ENCODE assay signal across 37 cellular contexts in the genomic region with DNA sequence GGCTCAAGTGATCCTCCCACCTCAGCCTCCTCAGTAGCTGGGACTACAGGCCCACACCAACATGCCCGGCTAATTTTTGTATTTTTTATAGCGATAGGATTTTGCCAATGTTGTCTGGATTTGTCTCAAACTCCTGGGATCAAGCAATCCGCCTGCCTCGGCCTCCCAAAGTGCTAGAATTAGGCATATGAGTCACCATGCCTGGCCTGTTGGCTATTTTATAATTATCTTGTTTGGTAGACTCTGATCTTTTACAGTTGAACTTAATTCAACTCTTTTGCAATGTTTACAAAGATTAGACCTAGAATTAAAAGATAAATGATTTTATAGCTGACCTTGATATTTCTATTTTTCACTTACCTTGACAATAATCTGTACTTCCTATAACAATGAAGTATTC.
"Had no signal": no experiment of that assay in that cellular context is flagged by ENCODE, and none has a peak within 500 bp of the region (broad histone marks: within the 10 kb centered on the region; RNA-seq: fewer than 3 reads in every experiment).

No MANE protein-coding gene starts in this region.

- ATAC-seq: activated CD8-positive, alpha-beta T cell treated with anti-CD3 and anti-CD28 coated beads for 36 hours; activated naive CD4-positive, alpha-beta T cell treated with anti-CD3 and anti-CD28 coated beads, Interleukin-2, amount 50 U/mL, for 72 hours; activated T-cell treated with anti-CD3 and anti-CD28 coated beads, Interleukin-2, amount 50 U/mL, for 4 hours; activated T-cell treated with anti-CD3 and anti-CD28 coated beads, Interleukin-2, amount 50 U/mL, for 72 hours; activated T-helper 17 cell treated with anti-CD3 and anti-CD28 coated beads, Interleukin-2, amount 50 U/mL, for 72 hours had no signal

- H3K27me3 ChIP-seq: ascending aorta, cardiac muscle cell had no signal

- H3K36me3 ChIP-seq: ascending aorta, cardiac muscle cell had no signal

- H3K9me3 ChIP-seq: ascending aorta had no signal

- H3K27ac Mint-ChIP-seq: activated B cell treated with CpG ODN at 0.5 μM for 24 hours; activated CD4-positive, alpha-beta memory T cell treated with anti-CD3 and anti-CD28 coated beads for 36 hours; activated CD4-positive, alpha-beta T cell treated with anti-CD3 and anti-CD28 coated beads, Interleukin-2, amount 10 ng/mL, durations not matched to agents 24 days and 14 days; activated CD8-positive, alpha-beta T cell treated with anti-CD3 and anti-CD28 coated beads for 36 hours; activated naive CD4-positive, alpha-beta T cell treated with anti-CD3 and anti-CD28 coated beads for 36 hours; activated naive CD4-positive, alpha-beta T cell treated with anti-CD3 and anti-CD28 coated beads, Interleukin-2, amount 50 U/mL, for 72 hours; activated naive CD8-positive, alpha-beta T cell treated with anti-CD3 and anti-CD28 coated beads, Interleukin-2, amount 10 ng/mL, durations not matched to agents 7 days and 5 days; activated T-cell treated with anti-CD3 and anti-CD28 coated beads, Interleukin-2, amount 50 U/mL, for 72 hours; activated T-helper 1 cell treated with anti-CD3 and anti-CD28 coated beads, Interleukin-12 subunit alpha, Interleukin-12 subunit beta, Interleukin-2, Interleukin-4 antibody, amounts not matched to agents 30 ng/mL and 10 ng/mL and 1 ng/mL, durations not matched to agents 14 hours and 24 hours and 36 hours; activated T-helper 17 cell treated with anti-CD3 and anti-CD28 coated beads, Interleukin-2, amount 50 U/mL, for 72 hours; brain; T-helper 1 cell treated with Interleukin-12 subunit alpha and Interleukin-12 subunit beta and Interleukin-4 antibody, amounts not matched to agents 30 μg/mL and 1 μg/mL, for 36 hours; T-helper 2 cell treated with Interferon-gamma antibody and Interleukin-4, amounts not matched to agents 5 μg/mL and 100 μg/mL, for 36 hours had no signal

- H3K27ac ChIP-seq: ascending aorta, cardiac muscle cell, VCaP had no signal

- H3K27me3 Mint-ChIP-seq: activated B cell treated with CpG ODN at 0.5 μM for 24 hours; activated CD4-positive, alpha-beta memory T cell treated with anti-CD3 and anti-CD28 coated beads for 36 hours; activated CD4-positive, alpha-beta T cell treated with anti-CD3 and anti-CD28 coated beads, Interleukin-2, amount 10 ng/mL, durations not matched to agents 24 days and 14 days; activated CD8-positive, alpha-beta T cell treated with anti-CD3 and anti-CD28 coated beads for 36 hours; activated naive CD8-positive, alpha-beta T cell treated with anti-CD3 and anti-CD28 coated beads, Interleukin-2, amount 10 ng/mL, durations not matched to agents 7 days and 5 days; activated T-helper 17 cell treated with anti-CD3 and anti-CD28 coated beads, Interleukin-2, amount 50 U/mL, for 72 hours; central memory CD8-positive, alpha-beta T cell had no signal

- DNase-seq: activated B cell treated with CpG ODN at 0.5 μM for 24 hours; activated CD4-positive, alpha-beta memory T cell treated with anti-CD3 and anti-CD28 coated beads for 36 hours; activated CD4-positive, alpha-beta T cell treated with anti-CD3 and anti-CD28 coated beads for 4 hours; activated CD4-positive, alpha-beta T cell treated with anti-CD3 and anti-CD28 coated beads, Interleukin-2, amount 10 ng/mL, durations not matched to agents 24 days and 14 days; activated CD4-positive, alpha-beta T cell treated with anti-CD3 and anti-CD28 coated beads, Interleukin-2, amount 50 U/mL, for 1 hour; activated CD4-positive, alpha-beta T cell treated with anti-CD3 and anti-CD28 coated beads, Interleukin-2, amount 50 U/mL, for 4 hours; activated CD4-positive, CD25-positive, alpha-beta regulatory T cell treated with anti-CD3 and anti-CD28 coated beads, Interleukin-2, amount 50 U/mL, for 72 hours; activated CD8-positive, alpha-beta memory T cell treated with anti-CD3 and anti-CD28 coated beads, Interleukin-2, amount 50 U/mL, for 4 hours; activated CD8-positive, alpha-beta T cell treated with anti-CD3 and anti-CD28 coated beads for 36 hours; activated effector memory CD4-positive, alpha-beta T cell treated with anti-CD3 and anti-CD28 coated beads, Interleukin-2, amount 50 U/mL, for 16 hours; activated gamma-delta T cell treated with Interleukin-2 at 50 U/mL for 16 hours; activated naive CD4-positive, alpha-beta T cell; activated naive CD4-positive, alpha-beta T cell treated with anti-CD3 and anti-CD28 coated beads for 36 hours; activated naive CD4-positive, alpha-beta T cell treated with anti-CD3 and anti-CD28 coated beads, Interleukin-2, amount 50 U/mL, for 16 hours; activated naive CD8-positive, alpha-beta T cell treated with anti-CD3 and anti-CD28 coated beads, Interleukin-2, amount 10 ng/mL, durations not matched to agents 7 days and 5 days; activated T-cell treated with anti-CD3 and anti-CD28 coated beads for 4 hours; activated T-cell treated with anti-CD3 and anti-CD28 coated beads, Interleukin-2, amount 50 U/mL, for 1 hour; activated T-cell treated with anti-CD3 and anti-CD28 coated beads, Interleukin-2, amount 50 U/mL, for 4 hours; activated T-cell treated with anti-CD3 and anti-CD28 coated beads, Interleukin-2, amount 50 U/mL, for 72 hours; amygdala; anterior cingulate cortex; caudate nucleus; cerebellar nuclear complex; T-helper 1 cell; T-helper 2 cell; T-helper 9 cell had no signal

- H3K9me3 Mint-ChIP-seq: activated B cell treated with CpG ODN at 0.5 μM for 24 hours; activated T-cell treated with anti-CD3 and anti-CD28 coated beads, Interleukin-2, amount 50 U/mL, for 4 hours; activated T-helper 17 cell treated with anti-CD3 and anti-CD28 coated beads, Interleukin-2, amount 50 U/mL, for 72 hours; central memory CD8-positive, alpha-beta T cell had no signal

- H3K4me3 Mint-ChIP-seq: activated B cell treated with CpG ODN at 0.5 μM for 24 hours; activated CD4-positive, alpha-beta memory T cell treated with anti-CD3 and anti-CD28 coated beads for 36 hours; activated CD4-positive, alpha-beta T cell treated with anti-CD3 and anti-CD28 coated beads, Interleukin-2, amount 10 ng/mL, durations not matched to agents 24 days and 14 days; activated CD8-positive, alpha-beta T cell treated with anti-CD3 and anti-CD28 coated beads for 36 hours; activated naive CD4-positive, alpha-beta T cell treated with anti-CD3 and anti-CD28 coated beads for 36 hours; activated naive CD8-positive, alpha-beta T cell treated with anti-CD3 and anti-CD28 coated beads, Interleukin-2, amount 10 ng/mL, durations not matched to agents 7 days and 5 days; activated T-cell treated with anti-CD3 and anti-CD28 coated beads, Interleukin-2, amount 50 U/mL, for 4 hours; activated T-cell treated with anti-CD3 and anti-CD28 coated beads, Interleukin-2, amount 50 U/mL, for 72 hours; activated T-helper 1 cell treated with anti-CD3 and anti-CD28 coated beads, Interleukin-12 subunit alpha, Interleukin-12 subunit beta, Interleukin-2, Interleukin-4 antibody, amounts not matched to agents 30 ng/mL and 10 ng/mL and 1 ng/mL, durations not matched to agents 14 hours and 24 hours and 36 hours; activated T-helper 17 cell treated with anti-CD3 and anti-CD28 coated beads, Interleukin-2, amount 50 U/mL, for 72 hours; brain; central memory CD8-positive, alpha-beta T cell; T-helper 1 cell treated with Interleukin-12 subunit alpha and Interleukin-12 subunit beta and Interleukin-4 antibody, amounts not matched to agents 30 μg/mL and 1 μg/mL, for 36 hours; T-helper 2 cell treated with Interferon-gamma antibody and Interleukin-4, amounts not matched to agents 5 μg/mL and 100 μg/mL, for 36 hours had no signal

- H3K4me1 ChIP-seq: ascending aorta had no signal

- H3K4me3 ChIP-seq: ascending aorta, cardiac muscle cell had no signal

- FAIRE-seq: bronchial epithelial cell had no signal
